Comparison of ENCODE assay signal across 1 cellular context in the genomic region with DNA sequence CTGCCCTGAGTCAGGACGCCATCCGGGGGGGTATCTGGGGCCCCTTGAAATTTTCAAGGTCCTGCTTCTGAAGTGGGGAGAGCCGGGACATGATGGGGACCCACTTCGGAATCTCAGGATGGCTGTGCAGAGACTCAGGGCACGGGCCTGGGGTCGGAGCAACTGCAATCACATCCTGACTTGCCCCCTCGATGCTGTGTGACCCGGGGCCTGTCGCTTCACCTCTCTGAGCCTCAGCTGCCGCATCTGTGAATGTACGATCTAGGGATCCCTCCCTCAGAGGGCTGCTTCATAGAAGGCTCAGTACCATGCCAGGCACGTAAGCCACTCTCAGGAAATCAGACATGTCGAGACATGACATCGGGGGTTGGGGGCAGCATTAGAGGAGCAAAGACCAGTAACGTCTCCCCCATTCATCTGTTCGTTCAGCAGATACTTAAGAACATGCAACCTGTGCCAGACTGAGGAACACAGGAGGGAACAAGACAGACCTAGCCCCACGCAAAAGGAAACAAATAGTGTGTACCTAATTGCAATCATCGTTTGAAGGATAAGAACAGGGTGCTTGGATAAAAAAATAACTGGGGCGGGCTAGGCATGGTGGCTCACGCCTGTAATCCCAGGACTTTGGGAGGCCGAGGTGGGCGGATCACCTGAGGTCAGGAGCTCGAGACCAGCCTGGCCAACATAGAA.
A peak's percentile ranks its signal among the peaks of the same experiment; 100 is the strongest.
TF ChIP-seq lines count a peak whose summit lies in the region.

No MANE protein-coding gene starts in this region.

TF ChIP-seq in HepG2, 621 proteins besides CTCF, POLR2A, EP300 and RAD21 (continued from another document and continues in another):
- TF ChIP-seq RBFOX2 (IDR thresholded peaks at IDR 0.05; ENCODE audit: low read depth, low read length) (peak; percentile 36; the same call in 1 of the 2 replicates), ZNF761 (CRISPR knock-in tag; conservative IDR thresholded peaks at IDR 0.05) (0 out of 2 replicates have a peak, but pooled peaks have one; percentile 13), RARA (CRISPR knock-in tag; IDR thresholded peaks at IDR 0.05) (0 out of 2 replicates have a peak, but pooled peaks have one; percentile 13), ZNF614 (CRISPR knock-in tag; IDR thresholded peaks at IDR 0.05; ENCODE audit: borderline replicate concordance) (peak; percentile 63; the same call in 1 of the 2 replicates), PREB (CRISPR knock-in tag; IDR thresholded peaks at IDR 0.05) (0 out of 2 replicates have a peak, but pooled peaks have one; percentile 59), ZNF564 (CRISPR knock-in tag; IDR thresholded peaks at IDR 0.05) (no peak), ZNF510 (CRISPR knock-in tag; IDR thresholded peaks at IDR 0.05; ENCODE audit: low read depth) (0 out of 2 replicates have a peak, but pooled peaks have one; percentile 24), SMAD9 (CRISPR knock-in tag; IDR thresholded peaks at IDR 0.05) (no peak), ADNP (CRISPR knock-in tag; IDR thresholded peaks at IDR 0.05) (peak; percentile 32; the same call in 1 of the 2 replicates), FUBP1 (CRISPR knock-in tag; IDR thresholded peaks at IDR 0.05; ENCODE audit: borderline replicate concordance) (0 out of 2 replicates have a peak, but pooled peaks have one; percentile 53), ZNF547 (CRISPR knock-in tag; IDR thresholded peaks at IDR 0.05) (no peak), CBX5 (CRISPR knock-in tag; IDR thresholded peaks at IDR 0.05; ENCODE audit: borderline replicate concordance) (no peak), JUN (CRISPR knock-in tag; IDR thresholded peaks at IDR 0.05) (no peak; the same call in 1 of the 2 replicates), ZNF775 (CRISPR knock-in tag; IDR thresholded peaks at IDR 0.05; ENCODE audit: borderline replicate concordance) (no peak; the same call in 1 of the 2 replicates), KAT7 (CRISPR knock-in tag; IDR thresholded peaks at IDR 0.05; ENCODE audit: borderline replicate concordance) (no peak), KDM1A (CRISPR knock-in tag; IDR thresholded peaks at IDR 0.05) (peak; percentile 92), ZNF256 (CRISPR knock-in tag; conservative IDR thresholded peaks at IDR 0.05) (0 out of 2 replicates have a peak, but pooled peaks have one; percentile 11), E2F2 (CRISPR knock-in tag; IDR thresholded peaks at IDR 0.05; ENCODE audit: borderline replicate concordance) (peak; percentile 72; the same call in 1 of the 2 replicates), CHD4 (IDR thresholded peaks at IDR 0.05; ENCODE audit: borderline replicate concordance, low read length) (0 out of 2 replicates have a peak, but pooled peaks have one; percentile 10), NFYC (CRISPR knock-in tag; IDR thresholded peaks at IDR 0.05) (0 out of 2 replicates have a peak, but pooled peaks have one; percentile 7), LCORL (IDR thresholded peaks at IDR 0.05) (no peak), LCORL (CRISPR knock-in tag; IDR thresholded peaks at IDR 0.05) (0 out of 2 replicates have a peak, but pooled peaks have one; percentile 44), ZNF552 (CRISPR knock-in tag; IDR thresholded peaks at IDR 0.05; ENCODE audit: borderline replicate concordance) (no peak), KDM5B (CRISPR knock-in tag; IDR thresholded peaks at IDR 0.05; ENCODE audit: borderline replicate concordance) (no peak), TP53 (CRISPR knock-in tag; conservative IDR thresholded peaks at IDR 0.05) (peak; percentile 14; the same call in 1 of the 2 replicates), TFDP2 (CRISPR knock-in tag; IDR thresholded peaks at IDR 0.05) (no peak), FOXO4 (CRISPR knock-in tag; conservative IDR thresholded peaks at IDR 0.05) (0 out of 2 replicates have a peak, but pooled peaks have one; percentile 88), GATAD1 (CRISPR knock-in tag; IDR thresholded peaks at IDR 0.05) (no peak), PPARG (CRISPR knock-in tag; conservative IDR thresholded peaks at IDR 0.05) (no peak), ATF7 (IDR thresholded peaks at IDR 0.05) (no peak), ATF7 (CRISPR knock-in tag; IDR thresholded peaks at IDR 0.05) (peak; percentile 50; the same call in 1 of the 2 replicates), ZNF138 (CRISPR knock-in tag; IDR thresholded peaks at IDR 0.05; ENCODE audit: low read depth) (0 out of 2 replicates have a peak, but pooled peaks have one; percentile 24), SIN3A (IDR thresholded peaks at IDR 0.05; ENCODE audit: borderline replicate concordance, low read depth, low read length) (no peak), MAZ (IDR thresholded peaks at IDR 0.05; ENCODE audit: borderline replicate concordance, low read depth, low read length) (no peak), MAZ (CRISPR knock-in tag; IDR thresholded peaks at IDR 0.05; ENCODE audit: low read depth) (no peak), ETV5 (CRISPR knock-in tag; IDR thresholded peaks at IDR 0.05; ENCODE audit: borderline replicate concordance) (peak; percentile 22; the same call in 1 of the 2 replicates), NFYB (CRISPR knock-in tag; IDR thresholded peaks at IDR 0.05) (peak; percentile 14; the same call in 1 of the 2 replicates), TBL1XR1 (IDR thresholded peaks at IDR 0.05; ENCODE audit: borderline replicate concordance, low read length, partially characterized antibody) (no peak), AHR (CRISPR knock-in tag; IDR thresholded peaks at IDR 0.05) (no peak), HMGA1 (CRISPR knock-in tag; conservative IDR thresholded peaks at IDR 0.05) (no peak), PAF1 (CRISPR knock-in tag; IDR thresholded peaks at IDR 0.05) (peak; percentile 65; the same call in 1 of the 2 replicates), ZNF773 (CRISPR knock-in tag; IDR thresholded peaks at IDR 0.05; ENCODE audit: borderline replicate concordance) (0 out of 2 replicates have a peak, but pooled peaks have one; percentile 65)
- TF ChIP-seq, protein P1, sequence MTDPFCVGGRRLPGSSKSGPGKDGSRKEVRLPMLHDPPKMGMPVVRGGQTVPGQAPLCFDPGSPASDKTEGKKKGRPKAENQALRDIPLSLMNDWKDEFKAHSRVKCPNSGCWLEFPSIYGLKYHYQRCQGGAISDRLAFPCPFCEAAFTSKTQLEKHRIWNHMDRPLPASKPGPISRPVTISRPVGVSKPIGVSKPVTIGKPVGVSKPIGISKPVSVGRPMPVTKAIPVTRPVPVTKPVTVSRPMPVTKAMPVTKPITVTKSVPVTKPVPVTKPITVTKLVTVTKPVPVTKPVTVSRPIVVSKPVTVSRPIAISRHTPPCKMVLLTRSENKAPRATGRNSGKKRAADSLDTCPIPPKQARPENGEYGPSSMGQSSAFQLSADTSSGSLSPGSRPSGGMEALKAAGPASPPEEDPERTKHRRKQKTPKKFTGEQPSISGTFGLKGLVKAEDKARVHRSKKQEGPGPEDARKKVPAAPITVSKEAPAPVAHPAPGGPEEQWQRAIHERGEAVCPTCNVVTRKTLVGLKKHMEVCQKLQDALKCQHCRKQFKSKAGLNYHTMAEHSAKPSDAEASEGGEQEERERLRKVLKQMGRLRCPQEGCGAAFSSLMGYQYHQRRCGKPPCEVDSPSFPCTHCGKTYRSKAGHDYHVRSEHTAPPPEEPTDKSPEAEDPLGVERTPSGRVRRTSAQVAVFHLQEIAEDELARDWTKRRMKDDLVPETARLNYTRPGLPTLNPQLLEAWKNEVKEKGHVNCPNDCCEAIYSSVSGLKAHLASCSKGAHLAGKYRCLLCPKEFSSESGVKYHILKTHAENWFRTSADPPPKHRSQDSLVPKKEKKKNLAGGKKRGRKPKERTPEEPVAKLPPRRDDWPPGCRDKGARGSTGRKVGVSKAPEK (CRISPR knock-in tag; IDR thresholded peaks at IDR 0.05; ENCODE audit: borderline replicate concordance) = no peak
- TF ChIP-seq, protein P2, sequence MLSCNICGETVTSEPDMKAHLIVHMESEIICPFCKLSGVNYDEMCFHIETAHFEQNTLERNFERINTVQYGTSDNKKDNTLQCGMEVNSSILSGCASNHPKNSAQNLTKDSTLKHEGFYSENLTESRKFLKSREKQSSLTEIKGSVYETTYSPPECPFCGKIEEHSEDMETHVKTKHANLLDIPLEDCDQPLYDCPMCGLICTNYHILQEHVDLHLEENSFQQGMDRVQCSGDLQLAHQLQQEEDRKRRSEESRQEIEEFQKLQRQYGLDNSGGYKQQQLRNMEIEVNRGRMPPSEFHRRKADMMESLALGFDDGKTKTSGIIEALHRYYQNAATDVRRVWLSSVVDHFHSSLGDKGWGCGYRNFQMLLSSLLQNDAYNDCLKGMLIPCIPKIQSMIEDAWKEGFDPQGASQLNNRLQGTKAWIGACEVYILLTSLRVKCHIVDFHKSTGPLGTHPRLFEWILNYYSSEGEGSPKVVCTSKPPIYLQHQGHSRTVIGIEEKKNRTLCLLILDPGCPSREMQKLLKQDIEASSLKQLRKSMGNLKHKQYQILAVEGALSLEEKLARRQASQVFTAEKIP (CRISPR knock-in tag; IDR thresholded peaks at IDR 0.05; ENCODE audit: borderline replicate concordance) = no peak
- TF ChIP-seq, protein P3, sequence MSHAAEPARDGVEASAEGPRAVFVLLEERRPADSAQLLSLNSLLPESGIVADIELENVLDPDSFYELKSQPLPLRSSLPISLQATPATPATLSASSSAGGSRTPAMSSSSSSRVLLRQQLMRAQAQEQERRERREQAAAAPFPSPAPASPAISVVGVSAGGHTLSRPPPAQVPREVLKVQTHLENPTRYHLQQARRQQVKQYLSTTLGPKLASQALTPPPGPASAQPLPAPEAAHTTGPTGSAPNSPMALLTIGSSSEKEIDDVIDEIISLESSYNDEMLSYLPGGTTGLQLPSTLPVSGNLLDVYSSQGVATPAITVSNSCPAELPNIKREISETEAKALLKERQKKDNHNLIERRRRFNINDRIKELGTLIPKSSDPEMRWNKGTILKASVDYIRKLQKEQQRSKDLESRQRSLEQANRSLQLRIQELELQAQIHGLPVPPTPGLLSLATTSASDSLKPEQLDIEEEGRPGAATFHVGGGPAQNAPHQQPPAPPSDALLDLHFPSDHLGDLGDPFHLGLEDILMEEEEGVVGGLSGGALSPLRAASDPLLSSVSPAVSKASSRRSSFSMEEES (CRISPR knock-in tag; IDR thresholded peaks at IDR 0.05) = no peak
- TF ChIP-seq, protein P4, sequence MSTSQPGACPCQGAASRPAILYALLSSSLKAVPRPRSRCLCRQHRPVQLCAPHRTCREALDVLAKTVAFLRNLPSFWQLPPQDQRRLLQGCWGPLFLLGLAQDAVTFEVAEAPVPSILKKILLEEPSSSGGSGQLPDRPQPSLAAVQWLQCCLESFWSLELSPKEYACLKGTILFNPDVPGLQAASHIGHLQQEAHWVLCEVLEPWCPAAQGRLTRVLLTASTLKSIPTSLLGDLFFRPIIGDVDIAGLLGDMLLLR (CRISPR knock-in tag; IDR thresholded peaks at IDR 0.05) = peak; percentile 64; the same call in 1 of the 2 replicates
